8 cellular contexts compared by ENCODE assay signal in genomic region chr11:128686745-128687177, GRCh38. TPM values are rescaled to one million over a fixed set of nuclear protein-coding genes. Genes with fewer than 3 reads are reported as not detected.
DNase-seq lines count a peak whose midpoint lies in the region; ATAC-seq and TF ChIP-seq lines count a peak whose summit lies in the region.

No MANE protein-coding gene starts in this region.

- no peak overlapping the region for H3K27ac Mint-ChIP-seq in activated T-helper 1 cell treated with anti-CD3 and anti-CD28 coated beads, Interleukin-12 subunit alpha, Interleukin-12 subunit beta, Interleukin-2, Interleukin-4 antibody, amounts not matched to agents 30 ng/mL and 10 ng/mL and 1 ng/mL, durations not matched to agents 14 hours and 24 hours and 36 hours
- H3K27ac Mint-ChIP-seq in glutamatergic neuron (ENCODE audit: unreplicated experiment), result no peak overlapping the region

- H3K36me3 ChIP-seq in KMS-11 (ENCODE audit: insufficient read depth), result no peaks in the 10 kb centered on the region
- no peaks in the 10 kb centered on the region for H3K36me3 ChIP-seq in gastrocnemius medialis

- peaks cover 45% of the 10 kb centered on the region for H3K4me1 Mint-ChIP-seq in activated T-helper 1 cell treated with anti-CD3 and anti-CD28 coated beads, Interleukin-12 subunit alpha, Interleukin-12 subunit beta, Interleukin-2, Interleukin-4 antibody, amounts not matched to agents 30 ng/mL and 10 ng/mL and 1 ng/mL, durations not matched to agents 14 hours and 24 hours and 36 hours (ENCODE audit: low read depth)
- peaks cover 5% of the 10 kb centered on the region for H3K4me1 Mint-ChIP-seq in glutamatergic neuron (ENCODE audit: low read depth, unreplicated experiment)

- ATAC-seq in gastrocnemius medialis, result no peak

- H4K20me1 ChIP-seq in KMS-11 (ENCODE audit: insufficient read depth), result no peaks in the 10 kb centered on the region

- no peaks in the 10 kb centered on the region for H3K9me3 ChIP-seq in gastrocnemius medialis

- TF ChIP-seq CTCF in KMS-11 (conservative IDR thresholded peaks at IDR 0.05; ENCODE audit: low read depth, low read length) (no peak), glutamatergic neuron (IDR thresholded peaks at IDR 0.05; ENCODE audit: partially characterized antibody, unreplicated experiment) (no peak), gastrocnemius medialis (IDR thresholded peaks at IDR 0.05 in 4 of 5, conservative IDR thresholded peaks at IDR 0.05 in 1 of 5) (no peak)

- H2AFZ ChIP-seq in KMS-11 (ENCODE audit: low read depth), result peak overlapping the region; percentile 41; the same call in 1 of the 2 replicates

- TF ChIP-seq POLR2A in gastrocnemius medialis (IDR thresholded peaks at IDR 0.05), result no peak

- H3K27me3 ChIP-seq in KMS-11 (ENCODE audit: insufficient read depth, low read depth) (0 out of 2 replicates have a peak, but pooled peaks cover 3% of the 10 kb centered on the region), gastrocnemius medialis (peaks cover 69 to 75% (median 74%) of the 10 kb centered on the region in 3 donors)

- H3K27ac ChIP-seq in KMS-11 (no peak overlapping the region), gastrocnemius medialis (no peak overlapping the region)

- H3K4me1 ChIP-seq in KMS-11 (ENCODE audit: low read depth, poor library complexity, severe bottlenecking) (no peaks in the 10 kb centered on the region), gastrocnemius medialis (peaks cover 31 to 34% of the 10 kb centered on the region in 2 donors)

- DNase-seq in Ammon's horn (ENCODE audit: low spot score) (peak; percentile 40), GM19240 (ENCODE audit: insufficient read length, low spot score) (peak; percentile 35), glutamatergic neuron (peak; percentile 48), gastrocnemius medialis (no peak), HT-29 (ENCODE audit: low spot score) (no peak), foreskin melanocyte (no peak)
- DNase-seq in activated T-helper 1 cell treated with anti-CD3 and anti-CD28 coated beads, Interleukin-12 subunit alpha, Interleukin-12 subunit beta, Interleukin-2, Interleukin-4 antibody, amounts not matched to agents 30 ng/mL and 10 ng/mL and 1 ng/mL, durations not matched to agents 14 hours and 24 hours and 36 hours (ENCODE audit: low spot score), result peak; percentile 41

- in situ Hi-C loops in gastrocnemius medialis (cut with MboI; ENCODE audit: low sequenced_read_pairs in 4 of 4), result no loop called here

- H3K9me3 Mint-ChIP-seq in activated T-helper 1 cell treated with anti-CD3 and anti-CD28 coated beads, Interleukin-12 subunit alpha, Interleukin-12 subunit beta, Interleukin-2, Interleukin-4 antibody, amounts not matched to agents 30 ng/mL and 10 ng/mL and 1 ng/mL, durations not matched to agents 14 hours and 24 hours and 36 hours, result no peaks in the 10 kb centered on the region
- H3K9me3 Mint-ChIP-seq in glutamatergic neuron (ENCODE audit: unreplicated experiment), result peaks cover 5% of the 10 kb centered on the region

- intact Hi-C loops in activated T-helper 1 cell treated with anti-CD3 and anti-CD28 coated beads, Interleukin-12 subunit alpha, Interleukin-12 subunit beta, Interleukin-2, Interleukin-4 antibody, amounts not matched to agents 30 ng/mL and 10 ng/mL and 1 ng/mL, durations not matched to agents 14 hours and 24 hours and 36 hours (cut with micrococcal nuclease), result no loop called here
- intact Hi-C loops in gastrocnemius medialis (cut with DNase I; ENCODE audit: low total_unique reads), result no loop called here

- no peaks in the 10 kb centered on the region for H3K36me3 Mint-ChIP-seq in activated T-helper 1 cell treated with anti-CD3 and anti-CD28 coated beads, Interleukin-12 subunit alpha, Interleukin-12 subunit beta, Interleukin-2, Interleukin-4 antibody, amounts not matched to agents 30 ng/mL and 10 ng/mL and 1 ng/mL, durations not matched to agents 14 hours and 24 hours and 36 hours (ENCODE audit: low read depth)
- peaks cover 9% of the 10 kb centered on the region for H3K36me3 Mint-ChIP-seq in glutamatergic neuron (ENCODE audit: unreplicated experiment)

- H3K4me3 ChIP-seq in KMS-11 (IDR thresholded peaks at IDR 0.05; ENCODE audit: insufficient read depth, low read depth, low read length), result no peak overlapping the region
- peak overlapping the region; percentile 35 to 56 (median 46) for H3K4me3 ChIP-seq in gastrocnemius medialis

- no peaks in the 10 kb centered on the region for H3K79me2 ChIP-seq in KMS-11 (ENCODE audit: insufficient read depth, low read depth)

- H3K27me3 Mint-ChIP-seq in activated T-helper 1 cell treated with anti-CD3 and anti-CD28 coated beads, Interleukin-12 subunit alpha, Interleukin-12 subunit beta, Interleukin-2, Interleukin-4 antibody, amounts not matched to agents 30 ng/mL and 10 ng/mL and 1 ng/mL, durations not matched to agents 14 hours and 24 hours and 36 hours (ENCODE audit: insufficient read depth), result peaks cover 75% of the 10 kb centered on the region
- peaks cover 44% of the 10 kb centered on the region for H3K27me3 Mint-ChIP-seq in glutamatergic neuron (ENCODE audit: unreplicated experiment)

- no peak overlapping the region for H3K9ac ChIP-seq in KMS-11

- H3K4me3 Mint-ChIP-seq in activated T-helper 1 cell treated with anti-CD3 and anti-CD28 coated beads, Interleukin-12 subunit alpha, Interleukin-12 subunit beta, Interleukin-2, Interleukin-4 antibody, amounts not matched to agents 30 ng/mL and 10 ng/mL and 1 ng/mL, durations not matched to agents 14 hours and 24 hours and 36 hours, result peak overlapping the region; percentile 72
- H3K4me3 Mint-ChIP-seq in glutamatergic neuron (ENCODE audit: unreplicated experiment), result peak overlapping the region; percentile 70

- H3K4me2 ChIP-seq in KMS-11, result peak overlapping the region; percentile 9; the same call in 1 of the 2 replicates

RNA-seq across cellular contexts. Expression of gene FLI1, which starts 7.1 kb away (rescaled TPM):
- 40.7 and 41.5 TPM in 2 replicates for total RNA-seq in activated T-helper 1 cell treated with anti-CD3 and anti-CD28 coated beads, Interleukin-12 subunit alpha, Interleukin-12 subunit beta, Interleukin-2, Interleukin-4 antibody, amounts not matched to agents 30 ng/mL and 10 ng/mL and 1 ng/mL, durations not matched to agents 14 hours and 24 hours and 36 hours
- not detected for total RNA-seq in glutamatergic neuron (ENCODE audit: unreplicated experiment)
- total RNA-seq in gastrocnemius medialis, result 10 to 100 TPM in 2 of 4 donors, 1 to 10 TPM in 2; 8.4 to 16.5 (median 10.1) TPM
- not detected in 2 replicates for total RNA-seq in HT-29 (2014; rRNA removed; shearing (Covaris generic))

Comparison
In these comparisons a context has a peak if more than half of its experiments do, and no peak if none do; other contexts are left out.
1. DNase-seq: peak in Ammon's horn (single experiment), GM19240 (single experiment), activated T-helper 1 cell treated with anti-CD3 and anti-CD28 coated beads, Interleukin-12 subunit alpha, Interleukin-12 subunit beta, Interleukin-2, Interleukin-4 antibody, amounts not matched to agents 30 ng/mL and 10 ng/mL and 1 ng/mL, durations not matched to agents 14 hours and 24 hours and 36 hours (single experiment) and glutamatergic neuron (single experiment); none in gastrocnemius medialis (0 of 2), HT-29 (single experiment) and foreskin melanocyte (single experiment).